Comparison of ENCODE assay signal across 8 cellular contexts in the genomic region with DNA sequence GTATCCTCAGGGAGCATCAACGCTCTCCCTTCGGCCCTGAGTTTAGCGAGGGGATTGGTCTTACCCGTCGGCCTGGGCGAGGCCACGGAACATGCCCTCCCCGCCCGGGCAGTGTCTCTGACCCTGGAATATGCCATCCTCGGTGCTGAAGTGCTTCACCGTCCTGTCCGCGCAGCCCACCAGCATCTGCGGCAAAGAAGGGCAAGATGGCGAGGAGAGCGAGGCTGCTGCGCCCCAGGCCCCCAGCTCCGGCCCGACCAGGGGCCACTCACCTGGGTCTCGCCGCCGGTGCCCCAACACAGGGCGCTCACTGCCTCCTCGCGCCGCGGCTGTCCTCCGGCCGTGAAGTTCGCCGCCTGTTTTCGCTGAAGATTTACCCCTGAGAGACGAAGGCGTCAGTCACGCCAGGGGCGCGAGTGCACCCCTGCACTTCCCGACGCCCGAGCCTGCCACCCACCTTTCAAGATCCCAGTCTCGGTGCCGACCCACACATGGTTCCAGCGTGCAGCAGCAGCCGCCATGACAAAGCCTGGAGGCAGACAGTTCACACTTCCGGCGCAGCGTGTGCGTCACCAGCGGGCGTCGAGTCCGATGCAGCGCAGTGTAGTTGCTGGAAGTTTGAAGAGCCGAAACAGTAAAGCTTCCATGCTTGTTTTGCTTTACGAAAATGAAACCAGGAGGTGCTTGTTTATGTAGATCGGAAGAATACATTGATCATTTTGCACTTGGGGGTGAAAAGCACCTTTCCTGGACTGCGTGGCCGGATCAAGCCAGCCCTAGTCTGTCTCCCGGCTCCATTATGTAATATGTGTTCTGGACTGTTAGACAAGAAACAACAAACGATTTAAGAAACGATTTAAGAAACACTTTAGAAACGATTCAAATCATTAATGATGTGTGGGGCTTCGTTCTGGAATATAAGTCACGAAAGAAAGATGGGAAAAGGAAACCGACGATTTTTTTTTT. TPM values are rescaled to one million over a fixed set of nuclear protein-coding genes. Genes with fewer than 3 reads are reported as not detected.
DNase-seq lines count a peak whose midpoint lies in the region; ATAC-seq and TF ChIP-seq lines count a peak whose summit lies in the region.

A gene (minus strand): TSS at position 541 of the 966 bp plus-strand sequence. CDS start 20 bp downstream, at position 521.

- peaks cover 53% of the 10 kb centered on the region for H3K4me1 ChIP-seq in KMS-11 (ENCODE audit: low read depth, poor library complexity, severe bottlenecking)
- H3K4me1 ChIP-seq in esophagus muscularis mucosa: peaks cover 30 to 51% (median 42%) of the 10 kb centered on the region in 4 donors
- peaks cover 3 to 9% of the 10 kb centered on the region in 2 donors for H3K4me1 ChIP-seq in muscle layer of duodenum (ENCODE audit: control insufficient read depth in 1 of 2, insufficient read depth in 2 of 2, low read length in 2 of 2)

- no peaks in the 10 kb centered on the region for H3K9me3 Mint-ChIP-seq in activated T-cell treated with anti-CD3 and anti-CD28 coated beads, Interleukin-2, amount 50 U/mL, for 24 hours

- H4K20me1 ChIP-seq in KMS-11 (ENCODE audit: insufficient read depth): no peaks in the 10 kb centered on the region

- H3K4me3 Mint-ChIP-seq in activated T-cell treated with anti-CD3 and anti-CD28 coated beads, Interleukin-2, amount 50 U/mL, for 24 hours: no peak within 1 kb of the TSS

- H3K27ac Mint-ChIP-seq in activated T-cell treated with anti-CD3 and anti-CD28 coated beads, Interleukin-2, amount 50 U/mL, for 24 hours: no peak within 1 kb of the TSS

- H3K4me1 Mint-ChIP-seq in activated T-cell treated with anti-CD3 and anti-CD28 coated beads, Interleukin-2, amount 50 U/mL, for 24 hours (ENCODE audit: low read depth): peaks cover 45% of the 10 kb centered on the region

- TF ChIP-seq POLR2A in esophagus muscularis mucosa (IDR thresholded peaks at IDR 0.05; ENCODE audit: low read depth): no peak

- peak within 1 kb of the TSS; percentile 95 for H3K27ac ChIP-seq in KMS-11
- H3K27ac ChIP-seq in esophagus muscularis mucosa (replicated peaks in 1 of 4): peak within 1 kb of the TSS; percentile 94 to 99 (median 98)
- H3K27ac ChIP-seq in muscle layer of duodenum (ENCODE audit: low read length): peak within 1 kb of the TSS; percentile 97

- no peak for TF ChIP-seq CTCF in KMS-11 (conservative IDR thresholded peaks at IDR 0.05; ENCODE audit: low read depth, low read length)
- TF ChIP-seq CTCF in esophagus muscularis mucosa (IDR thresholded peaks at IDR 0.05): peak in 1 of 3 experiments; percentile 25

- H3K79me2 ChIP-seq in KMS-11 (ENCODE audit: insufficient read depth, low read depth): peaks cover 45% of the 10 kb centered on the region

- H3K36me3 Mint-ChIP-seq in activated T-cell treated with anti-CD3 and anti-CD28 coated beads, Interleukin-2, amount 50 U/mL, for 24 hours (ENCODE audit: low read depth): peaks cover 50% of the 10 kb centered on the region

- no peaks in the 10 kb centered on the region for H3K27me3 ChIP-seq in KMS-11 (ENCODE audit: insufficient read depth, low read depth)
- no peaks in the 10 kb centered on the region for H3K27me3 ChIP-seq in esophagus muscularis mucosa
- no peaks in the 10 kb centered on the region for H3K27me3 ChIP-seq in muscle layer of duodenum (ENCODE audit: low read depth, low read length)

- peak within 1 kb of the TSS; percentile 90 for H3K4me2 ChIP-seq in KMS-11

- H3K9ac ChIP-seq in KMS-11: peak within 1 kb of the TSS; percentile 86

- H3K9me3 ChIP-seq in esophagus muscularis mucosa: no peaks in the 10 kb centered on the region
- no peaks in the 10 kb centered on the region for H3K9me3 ChIP-seq in muscle layer of duodenum (ENCODE audit: control insufficient read depth in 1 of 2, low read length in 2 of 2)

- ATAC-seq in GM21619 (IDR thresholded peaks at IDR 0.05; ENCODE audit: unreplicated experiment): peak; percentile 47

- H2AFZ ChIP-seq in KMS-11 (ENCODE audit: low read depth): peak within 1 kb of the TSS; percentile 52

- no peak for TF ChIP-seq EP300 in esophagus muscularis mucosa (IDR thresholded peaks at IDR 0.05)

- peaks cover 6% of the 10 kb centered on the region; the same call in 1 of the 2 replicates for H3K36me3 ChIP-seq in KMS-11 (ENCODE audit: insufficient read depth)
- H3K36me3 ChIP-seq in esophagus muscularis mucosa: peaks cover 9 to 37% (median 23%) of the 10 kb centered on the region in 4 donors
- H3K36me3 ChIP-seq in muscle layer of duodenum (ENCODE audit: control insufficient read depth in 1 of 2, insufficient read depth in 2 of 2, low read length in 2 of 2): peaks cover 15 to 27% of the 10 kb centered on the region in 2 donors

- no peak within 1 kb of the TSS for H3K4me3 ChIP-seq in KMS-11 (IDR thresholded peaks at IDR 0.05; ENCODE audit: insufficient read depth, low read depth, low read length)
- peak within 1 kb of the TSS; percentile 74 to 97 (median 90) for H3K4me3 ChIP-seq in esophagus muscularis mucosa
- H3K4me3 ChIP-seq in muscle layer of duodenum (ENCODE audit: low read depth in 1 of 2, low read length in 2 of 2): peak within 1 kb of the TSS; percentile 89 to 99

- H3K27me3 Mint-ChIP-seq in activated T-cell treated with anti-CD3 and anti-CD28 coated beads, Interleukin-2, amount 50 U/mL, for 24 hours: no peaks in the 10 kb centered on the region

- intact Hi-C loops in esophagus muscularis mucosa (cut with DNase I): no loop called here

- WGBS in esophagus muscularis mucosa: under 1% methylated on average over 48 of the region's 66 CpGs

- DNase-seq in DMS53 (lab: John Stamatoyannopoulos, UW): peak; percentile 96
- DNase-seq in activated T-cell treated with anti-CD3 and anti-CD28 coated beads, Interleukin-2, amount 50 U/mL, for 24 hours: peak; percentile 92
- peak; percentile 97 for DNase-seq in esophagus muscularis mucosa (ENCODE audit: extremely low spot score)
- peak; percentile 89 to 92 for DNase-seq in stimulated activated CD8-positive, alpha-beta memory T cell treated with anti-CD3 and anti-CD28 coated beads, Interleukin-7, amount 100 ng/mL, for 4 hours (ENCODE audit: low read depth in 2 of 2)

TF ChIP-seq in PFSK-1, 5 proteins besides CTCF, POLR2A, EP300 and RAD21:
- TF ChIP-seq, protein P1, sequence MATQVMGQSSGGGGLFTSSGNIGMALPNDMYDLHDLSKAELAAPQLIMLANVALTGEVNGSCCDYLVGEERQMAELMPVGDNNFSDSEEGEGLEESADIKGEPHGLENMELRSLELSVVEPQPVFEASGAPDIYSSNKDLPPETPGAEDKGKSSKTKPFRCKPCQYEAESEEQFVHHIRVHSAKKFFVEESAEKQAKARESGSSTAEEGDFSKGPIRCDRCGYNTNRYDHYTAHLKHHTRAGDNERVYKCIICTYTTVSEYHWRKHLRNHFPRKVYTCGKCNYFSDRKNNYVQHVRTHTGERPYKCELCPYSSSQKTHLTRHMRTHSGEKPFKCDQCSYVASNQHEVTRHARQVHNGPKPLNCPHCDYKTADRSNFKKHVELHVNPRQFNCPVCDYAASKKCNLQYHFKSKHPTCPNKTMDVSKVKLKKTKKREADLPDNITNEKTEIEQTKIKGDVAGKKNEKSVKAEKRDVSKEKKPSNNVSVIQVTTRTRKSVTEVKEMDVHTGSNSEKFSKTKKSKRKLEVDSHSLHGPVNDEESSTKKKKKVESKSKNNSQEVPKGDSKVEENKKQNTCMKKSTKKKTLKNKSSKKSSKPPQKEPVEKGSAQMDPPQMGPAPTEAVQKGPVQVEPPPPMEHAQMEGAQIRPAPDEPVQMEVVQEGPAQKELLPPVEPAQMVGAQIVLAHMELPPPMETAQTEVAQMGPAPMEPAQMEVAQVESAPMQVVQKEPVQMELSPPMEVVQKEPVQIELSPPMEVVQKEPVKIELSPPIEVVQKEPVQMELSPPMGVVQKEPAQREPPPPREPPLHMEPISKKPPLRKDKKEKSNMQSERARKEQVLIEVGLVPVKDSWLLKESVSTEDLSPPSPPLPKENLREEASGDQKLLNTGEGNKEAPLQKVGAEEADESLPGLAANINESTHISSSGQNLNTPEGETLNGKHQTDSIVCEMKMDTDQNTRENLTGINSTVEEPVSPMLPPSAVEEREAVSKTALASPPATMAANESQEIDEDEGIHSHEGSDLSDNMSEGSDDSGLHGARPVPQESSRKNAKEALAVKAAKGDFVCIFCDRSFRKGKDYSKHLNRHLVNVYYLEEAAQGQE (IDR thresholded peaks at IDR 0.05; ENCODE audit: insufficient read depth in 1 of 2, low read depth in 2 of 2, low read length in 2 of 2): peak; percentile 43; a peak in 1 of 4 replicates
- peak; percentile 96 for TF ChIP-seq TAF1 (IDR thresholded peaks at IDR 0.05; ENCODE audit: borderline replicate concordance, insufficient read depth, low read length)
- peak; percentile 97 for TF ChIP-seq SIN3A (IDR thresholded peaks at IDR 0.05; ENCODE audit: borderline replicate concordance, insufficient read depth, low read length)
- TF ChIP-seq POLR2AphosphoS5 (IDR thresholded peaks at IDR 0.05; ENCODE audit: low read depth, low read length): peak; percentile 97
- peak; percentile 92 for TF ChIP-seq FOXP2 (optimal IDR thresholded peaks at IDR 0.05; ENCODE audit: borderline replicate concordance, extremely low read depth, extremely low read length, insufficient read depth)

RNA-seq across cellular contexts. Expression of the gene that starts here (rescaled TPM):
- 263 TPM for polyA plus RNA-seq in PFSK-1 (2012; ENCODE audit: insufficient read length, low read depth)
- total RNA-seq in esophagus muscularis mucosa: 10 to 100 TPM; 18.3 to 53.1 (median 48.1) TPM
